In genomic region chr18:13481820-13482640, GRCh38 we compare ENCODE assay signal across 11 cellular contexts.
A peak's percentile ranks its signal among the peaks of the same experiment; 100 is the strongest.
DNase-seq lines count a peak whose midpoint lies in the region; ATAC-seq lines count a peak whose summit lies in the region.
"Had no signal": no experiment of that assay in that cellular context is flagged by ENCODE, and none has a peak within 500 bp of the region (broad histone marks: within the 10 kb centered on the region; RNA-seq: fewer than 3 reads in every experiment).

No MANE protein-coding gene starts in this region.

- H3K4me3 Mint-ChIP-seq in naive thymus-derived CD8-positive, alpha-beta T cell, result peak overlapping the region in 6 of 10 donors; percentile 6 to 49 (median 26)

- POLR2A ChIA-PET in naive thymus-derived CD8-positive, alpha-beta T cell (lab: Charles Lee), result no interaction called here

- H3K36me3 Mint-ChIP-seq in naive thymus-derived CD8-positive, alpha-beta T cell, result peaks cover 0 to 22% (median 18%) of the 10 kb centered on the region in 3 donors

- ATAC-seq in GM18511 (IDR thresholded peaks at IDR 0.05; ENCODE audit: unreplicated experiment) (peak; percentile 96), GM21381 (IDR thresholded peaks at IDR 0.05; ENCODE audit: unreplicated experiment) (peak; percentile 95), HG03159 (IDR thresholded peaks at IDR 0.05; ENCODE audit: unreplicated experiment) (peak; percentile 93)
- no peak for ATAC-seq in naive thymus-derived CD8-positive, alpha-beta T cell

- no peaks in the 10 kb centered on the region for H3K27me3 Mint-ChIP-seq in naive thymus-derived CD8-positive, alpha-beta T cell

- peaks cover 0 to 4% (median 0%) of the 10 kb centered on the region in 9 donors for H3K9me3 Mint-ChIP-seq in naive thymus-derived CD8-positive, alpha-beta T cell

- no peak overlapping the region for H3K27ac ChIP-seq in substantia nigra (ENCODE audit: low read depth, low read length, poor library complexity, severe bottlenecking)
- H3K27ac ChIP-seq: hepatocyte, parathyroid adenoma had no signal

- DNase-seq in naive thymus-derived CD8-positive, alpha-beta T cell, result no peak
- DNase-seq in NCI-H82 treated with DMSO at 0.1 percent for 48 hours (lab: John Stamatoyannopoulos, UW; ENCODE audit: unreplicated experiment) (no peak), NCI-H82 (lab: John Stamatoyannopoulos, UW) (no peak), midbrain (lab: John Stamatoyannopoulos, UW) (no peak), substantia nigra (lab: John Stamatoyannopoulos, UW) (no peak)
- DNase-seq: NCI-H1436 treated with DMSO at 0.1 percent for 48 hours had no signal

- peaks cover 29 to 55% (median 50%) of the 10 kb centered on the region in 4 donors for H3K4me1 Mint-ChIP-seq in naive thymus-derived CD8-positive, alpha-beta T cell

- H3K27ac Mint-ChIP-seq in naive thymus-derived CD8-positive, alpha-beta T cell, result peak overlapping the region; percentile 86 to 92 (median 89)

Comparison
In these comparisons a context has a peak if more than half of its experiments do, and no peak if none do; other contexts are left out.
1. ATAC-seq: peak in GM18511 (single experiment), GM21381 (single experiment) and HG03159 (single experiment); none in naive thymus-derived CD8-positive, alpha-beta T cell (0 of 2).